Comparison of ENCODE assay signal across 8 cellular contexts in the genomic region with DNA sequence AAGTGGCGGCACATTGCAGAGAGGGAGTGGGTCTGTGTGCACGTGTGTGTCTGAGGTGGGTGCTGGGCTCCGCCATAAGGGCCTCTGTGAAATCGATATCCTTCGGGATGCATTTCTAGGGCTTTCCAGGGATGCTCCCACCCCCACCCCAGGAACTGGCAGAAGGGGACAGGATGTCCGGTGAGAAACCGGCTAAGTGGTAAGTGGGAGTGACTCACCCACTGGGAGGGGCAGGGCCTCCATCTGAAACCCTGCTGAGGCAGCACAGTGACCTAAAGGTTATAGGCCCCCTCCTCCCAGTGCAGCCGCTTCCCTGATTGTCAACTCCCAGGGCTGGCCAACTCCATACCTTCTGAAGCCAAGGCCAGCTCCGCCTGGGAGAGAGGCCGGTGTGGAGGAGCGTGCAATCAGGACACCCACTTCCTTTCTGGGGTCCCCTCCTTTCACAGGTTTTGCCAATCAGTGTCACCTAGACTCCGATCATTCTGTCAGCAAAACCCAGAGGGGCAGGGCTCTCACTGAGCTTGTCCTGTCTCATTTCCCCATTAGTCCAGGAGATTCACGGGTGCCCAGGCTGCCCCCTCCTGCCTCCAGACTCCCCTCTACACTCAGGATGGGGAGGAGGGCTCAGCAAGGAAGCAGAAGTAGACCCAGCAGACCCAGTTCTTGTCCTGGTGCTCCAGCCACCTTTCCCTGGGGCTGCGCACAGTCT. TPM values are rescaled to one million over a fixed set of nuclear protein-coding genes. Genes with fewer than 3 reads are reported as not detected.
DNase-seq lines count a peak whose midpoint lies in the region; ATAC-seq and TF ChIP-seq lines count a peak whose summit lies in the region.

No MANE protein-coding gene starts in this region.

- DNase-seq in heart left ventricle: peak in 1 of 5 donors; percentile 63
- no peak for DNase-seq in right atrium auricular region (ENCODE audit: low spot score)
- DNase-seq in UCSD-AML1 (lab: John Stamatoyannopoulos, UW; ENCODE audit: unreplicated experiment): peak; percentile 62
- peak; percentile 61 for DNase-seq in iPS-NIHi7 (ENCODE audit: extremely low spot score)
- no peak for DNase-seq in SK-N-DZ (ENCODE audit: low spot score)
- DNase-seq in NCI-H1417 treated with DMSO at 0.1 percent for 48 hours (lab: John Stamatoyannopoulos, UW): no peak
- DNase-seq in coronary artery (ENCODE audit: low spot score): no peak

- peak in 3 of 4 donors; percentile 21 to 49 (median 36) for ATAC-seq in heart left ventricle
- no peak for ATAC-seq in HG02642 (IDR thresholded peaks at IDR 0.05; ENCODE audit: poor library complexity, unreplicated experiment)

- H3K36me3 ChIP-seq in heart left ventricle (no peaks in the 10 kb centered on the region), right atrium auricular region (no peaks in the 10 kb centered on the region)

- H3K4me3 ChIP-seq in heart left ventricle (no peak overlapping the region), right atrium auricular region (no peak overlapping the region), coronary artery (no peak overlapping the region)

- intact Hi-C loops in heart left ventricle (cut with DNase I): loop anchor here in 4 of 10 donors (5.0 kb wide), 2 partner anchors 38 to 43 kb away; a partner anchor contains a TSS

- TF ChIP-seq CTCF in heart left ventricle (IDR thresholded peaks at IDR 0.05) (no peak), right atrium auricular region (IDR thresholded peaks at IDR 0.05) (no peak), coronary artery (IDR thresholded peaks at IDR 0.05) (no peak)

- H3K9me3 ChIP-seq in heart left ventricle (no peaks in the 10 kb centered on the region), right atrium auricular region (no peaks in the 10 kb centered on the region)

- H3K27me3 ChIP-seq in heart left ventricle: no peaks in the 10 kb centered on the region
- H3K27me3 ChIP-seq in right atrium auricular region: no peaks in the 10 kb centered on the region

- H3K27ac ChIP-seq in heart left ventricle: no peak overlapping the region
- no peak overlapping the region for H3K27ac ChIP-seq in right atrium auricular region
- no peak overlapping the region for H3K27ac ChIP-seq in coronary artery

- no peak for TF ChIP-seq POLR2A in heart left ventricle (IDR thresholded peaks at IDR 0.05)

- 51 to 69% (median 57%) methylated on average over 6 to 14 of the region's 14 CpGs for WGBS in heart left ventricle, 4 donors

- H3K4me1 ChIP-seq in heart left ventricle (peaks cover 0 to 32% (median 21%) of the 10 kb centered on the region in 12 donors), right atrium auricular region (peaks cover 0 to 29% of the 10 kb centered on the region in 2 donors)

RNA-seq across cellular contexts. Expression of a gene that starts 44.5 kb away (rescaled TPM):
- total RNA-seq in heart left ventricle (10 to 100 TPM in 8 of 9 donors, 1 to 10 TPM in 1; 7.2 to 28.6 (median 19.5) TPM), right atrium auricular region (1 to 10 TPM; 4.0 to 4.4 TPM)
- 10 to 100 TPM in 1 of 2 donors, 1 to 10 TPM in 1; 5.8 to 18.5 TPM for polyA plus RNA-seq in heart left ventricle
- polyA plus RNA-seq in SK-N-DZ (2014; cell fraction: cytosol; rRNA removed): 6.1 and 7.1 TPM in 2 replicates
- 3.6 and 3.9 TPM in 2 replicates for polyA plus RNA-seq in SK-N-DZ (2014; cell fraction: nucleus; rRNA removed)

Comparison
In these comparisons a context has a peak if more than half of its experiments do, and no peak if none do; other contexts are left out.
1. DNase-seq: peak in UCSD-AML1 (single experiment) and iPS-NIHi7 (single experiment); none in right atrium auricular region (single experiment), SK-N-DZ (single experiment), NCI-H1417 treated with DMSO at 0.1 percent for 48 hours (single experiment) and coronary artery (single experiment).